ENCODE assay signal across 8 cellular contexts in genomic region chr1:202501281-202501680, GRCh38.
DNase-seq lines count a peak whose midpoint lies in the region; ATAC-seq and TF ChIP-seq lines count a peak whose summit lies in the region.

No MANE protein-coding gene starts in this region.

- H3K27me3 Mint-ChIP-seq in H9 (ENCODE audit: low read depth): no peaks in the 10 kb centered on the region
- no peaks in the 10 kb centered on the region for H3K27me3 Mint-ChIP-seq in effector memory CD8-positive, alpha-beta T cell

- no peak overlapping the region for H3K4me3 Mint-ChIP-seq in H9
- H3K4me3 Mint-ChIP-seq in effector memory CD8-positive, alpha-beta T cell: no peak overlapping the region

- H3K27ac ChIP-seq in H9 (ENCODE audit: insufficient read length, low read depth, low read length) (no peak overlapping the region), SJCRH30 (no peak overlapping the region), gastroesophageal sphincter (peak overlapping the region in 1 of 4 donors; percentile 87), thoracic aorta (peak overlapping the region; percentile 6 to 23)

- no peak overlapping the region for H3K23ac ChIP-seq in H9 (ENCODE audit: insufficient read length, low read depth, low read length)

- H3K18ac ChIP-seq in H9 (ENCODE audit: insufficient read length, low read depth, low read length): no peak overlapping the region

- no peak overlapping the region for H2AK5ac ChIP-seq in H9 (ENCODE audit: insufficient read length, low read length)

- H3K36me3 ChIP-seq in BJ (ENCODE audit: control insufficient read depth, insufficient read depth, low read length): 0 out of 2 replicates have a peak, but pooled peaks cover 1% of the 10 kb centered on the region
- peaks cover 5% of the 10 kb centered on the region for H3K36me3 ChIP-seq in SJCRH30
- peaks cover 0 to 13% of the 10 kb centered on the region in 2 donors for H3K36me3 ChIP-seq in gastroesophageal sphincter
- no peaks in the 10 kb centered on the region for H3K36me3 ChIP-seq in thoracic aorta

- H3K9me3 ChIP-seq in H9 (ENCODE audit: control insufficient read depth, low read depth, low read length) (no peaks in the 10 kb centered on the region), SJCRH30 (replicated peaks) (no peaks in the 10 kb centered on the region; the same call in 1 of the 2 replicates), gastroesophageal sphincter (no peaks in the 10 kb centered on the region), thoracic aorta (no peaks in the 10 kb centered on the region)

- H3K4me3 ChIP-seq in BJ (ENCODE audit: low read depth, low read length) (no peak overlapping the region), SJCRH30 (no peak overlapping the region), gastroesophageal sphincter (no peak overlapping the region), thoracic aorta (no peak overlapping the region)

- H3K27ac Mint-ChIP-seq in H9: peak overlapping the region in 1 of 3 experiments; percentile 58; a peak in 1 of 7 replicates
- no peak overlapping the region for H3K27ac Mint-ChIP-seq in effector memory CD8-positive, alpha-beta T cell

- no peak overlapping the region for H3K14ac ChIP-seq in H9 (ENCODE audit: insufficient read depth, low read length)

- H3K4me1 ChIP-seq in H9 (ENCODE audit: insufficient read depth, low read length): no peaks in the 10 kb centered on the region
- peaks cover 9% of the 10 kb centered on the region for H3K4me1 ChIP-seq in SJCRH30
- H3K4me1 ChIP-seq in gastroesophageal sphincter: peaks cover 5 to 26% (median 11%) of the 10 kb centered on the region in 3 donors
- H3K4me1 ChIP-seq in thoracic aorta (ENCODE audit: control insufficient read depth in 1 of 2, low read depth in 2 of 2): peaks cover 8 to 52% of the 10 kb centered on the region in 2 donors

- POLR2A ChIA-PET in BJ (lab: Charles Lee): interaction anchor here (0.6 kb wide), 1 partner anchor 41 kb away, joined by 12 read pairs; no protein-coding TSS in a partner anchor

- H3K23me2 ChIP-seq in H9 (ENCODE audit: insufficient read length, low read depth, low read length, poor library complexity, severe bottlenecking): no peaks in the 10 kb centered on the region

- peaks cover 7 to 15% of the 10 kb centered on the region in 2 experiments for H3K4me1 Mint-ChIP-seq in H9
- H3K4me1 Mint-ChIP-seq in effector memory CD8-positive, alpha-beta T cell (ENCODE audit: low read depth in 2 of 2): no peaks in the 10 kb centered on the region

- no peak for TF ChIP-seq POLR2A in gastroesophageal sphincter (IDR thresholded peaks at IDR 0.05)

- H3K79me1 ChIP-seq in H9 (ENCODE audit: insufficient read depth, low read depth, low read length, poor library complexity, severe bottlenecking): no peaks in the 10 kb centered on the region

- no peaks in the 10 kb centered on the region for H4K20me1 ChIP-seq in H9 (ENCODE audit: control insufficient read depth, insufficient read depth, insufficient read length)

- H3K9me3 Mint-ChIP-seq in H9: no peaks in the 10 kb centered on the region
- H3K9me3 Mint-ChIP-seq in effector memory CD8-positive, alpha-beta T cell: no peaks in the 10 kb centered on the region

- H2BK12ac ChIP-seq in H9 (ENCODE audit: insufficient read length, low read depth, low read length): no peak overlapping the region

- no peak overlapping the region for H3K4ac ChIP-seq in H9 (ENCODE audit: low read depth, low read length)

- H4K5ac ChIP-seq in H9 (ENCODE audit: insufficient read length, low read depth, low read length): no peak overlapping the region

- H3K36me3 Mint-ChIP-seq in H9 (ENCODE audit: insufficient read depth in 1 of 3, low read depth in 3 of 3): peaks cover 0 to 4% (median 0%) of the 10 kb centered on the region in 3 experiments; a peak in 2 of 7 replicates
- peaks cover 6% of the 10 kb centered on the region for H3K36me3 Mint-ChIP-seq in effector memory CD8-positive, alpha-beta T cell (ENCODE audit: insufficient read depth)

- H3K9ac ChIP-seq in H9 (ENCODE audit: extremely low read depth, insufficient read length, low read length): no peak overlapping the region

- no peak for TF ChIP-seq EP300 in gastroesophageal sphincter (IDR thresholded peaks at IDR 0.05)

- no peak overlapping the region for H3K56ac ChIP-seq in H9 (ENCODE audit: insufficient read length, low read depth, low read length)

- H3K27me3 ChIP-seq in BJ (ENCODE audit: control insufficient read depth, insufficient read depth, low read length) (no peaks in the 10 kb centered on the region), H9 (ENCODE audit: insufficient read depth, low read length) (no peaks in the 10 kb centered on the region), SJCRH30 (no peaks in the 10 kb centered on the region), gastroesophageal sphincter (no peaks in the 10 kb centered on the region), thoracic aorta (replicated peaks; ENCODE audit: insufficient read depth) (no peaks in the 10 kb centered on the region)

- H3K79me2 ChIP-seq in H9 (ENCODE audit: insufficient read depth, low read length): no peaks in the 10 kb centered on the region

- no peak overlapping the region for H3T11ph ChIP-seq in H9 (ENCODE audit: low read length)

- no peak overlapping the region for H2BK120ac ChIP-seq in H9 (ENCODE audit: low read depth, low read length, poor library complexity, severe bottlenecking)

- CTCF ChIA-PET in BJ (lab: Yijun Ruan, JAX): interaction anchor here (0.6 to 3.5 kb wide), 10 partner anchors 69 to 483 kb away, joined by 3 to 28 read pairs (median 4); no protein-coding TSS in a partner anchor

- ATAC-seq in gastroesophageal sphincter: no peak
- no peak for ATAC-seq in thoracic aorta (ENCODE audit: insufficient number of reproducible peaks, low FRiP score, low read depth)
- no peak for ATAC-seq in HG02938 (IDR thresholded peaks at IDR 0.05; ENCODE audit: unreplicated experiment)
- ATAC-seq in effector memory CD8-positive, alpha-beta T cell (replicated peaks): no peak

- no peak overlapping the region for H3K4me2 ChIP-seq in H9 (ENCODE audit: insufficient read depth, insufficient read length, low read length)

- DNase-seq in BJ (ENCODE audit: low read depth) (no peak), H9 (no peak), SJCRH30 (peak; percentile 25 to 66), thoracic aorta (ENCODE audit: low spot score) (no peak), NCI-H2029 (lab: John Stamatoyannopoulos, UW) (no peak)
- no peak for DNase-seq in effector memory CD8-positive, alpha-beta T cell

- H2BK15ac ChIP-seq in H9 (ENCODE audit: low read depth, low read length): no peak overlapping the region

- TF ChIP-seq CTCF in BJ (IDR thresholded peaks at IDR 0.05; ENCODE audit: insufficient read depth, low read depth, low read length): peak; percentile 39
- TF ChIP-seq CTCF in H9 (conservative IDR thresholded peaks at IDR 0.05): peak; percentile 70
- TF ChIP-seq CTCF in gastroesophageal sphincter (IDR thresholded peaks at IDR 0.05): peak; percentile 37 to 72 (median 69)
- TF ChIP-seq CTCF in thoracic aorta (IDR thresholded peaks at IDR 0.05): peak; percentile 48

- no CpG with 5 or more reads among the region's 2 CpGs for WGBS in H9 (ENCODE audit: extremely low coverage, insufficient read length, low lambda C conversion rate)
- 31 to 36% methylated on average over 2 of the region's 2 CpGs for WGBS in gastroesophageal sphincter (ENCODE audit: low coverage in 1 of 2), 2 donors

- no peak overlapping the region for H2BK5ac ChIP-seq in H9 (ENCODE audit: insufficient read length, low read length)

- H4K91ac ChIP-seq in H9 (ENCODE audit: insufficient read length, low read depth, low read length): no peak overlapping the region

- no peak overlapping the region for H2BK20ac ChIP-seq in H9 (ENCODE audit: low read depth, low read length, poor library complexity, severe bottlenecking)

- no peak overlapping the region for H4K8ac ChIP-seq in H9 (replicated peaks; ENCODE audit: insufficient read length, low read depth, low read length)

- H2AFZ ChIP-seq in H9 (ENCODE audit: low read length): no peak overlapping the region

Comparison
In these comparisons a context has a peak if more than half of its experiments do, and no peak if none do; other contexts are left out.
1. DNase-seq: peak in SJCRH30 (2 of 2); none in BJ (single experiment), H9 (single experiment), thoracic aorta (single experiment), effector memory CD8-positive, alpha-beta T cell (0 of 3) and NCI-H2029 (single experiment).
2. H3K27ac ChIP-seq: peak in thoracic aorta (2 of 2); none in H9 (single experiment) and SJCRH30 (single experiment).
3. Peak in every context shown above with its lines, with median percentiles within 50 percentile points of each other: CTCF ChIP-seq.